27 cellular contexts compared by ENCODE assay signal in the genomic region with DNA sequence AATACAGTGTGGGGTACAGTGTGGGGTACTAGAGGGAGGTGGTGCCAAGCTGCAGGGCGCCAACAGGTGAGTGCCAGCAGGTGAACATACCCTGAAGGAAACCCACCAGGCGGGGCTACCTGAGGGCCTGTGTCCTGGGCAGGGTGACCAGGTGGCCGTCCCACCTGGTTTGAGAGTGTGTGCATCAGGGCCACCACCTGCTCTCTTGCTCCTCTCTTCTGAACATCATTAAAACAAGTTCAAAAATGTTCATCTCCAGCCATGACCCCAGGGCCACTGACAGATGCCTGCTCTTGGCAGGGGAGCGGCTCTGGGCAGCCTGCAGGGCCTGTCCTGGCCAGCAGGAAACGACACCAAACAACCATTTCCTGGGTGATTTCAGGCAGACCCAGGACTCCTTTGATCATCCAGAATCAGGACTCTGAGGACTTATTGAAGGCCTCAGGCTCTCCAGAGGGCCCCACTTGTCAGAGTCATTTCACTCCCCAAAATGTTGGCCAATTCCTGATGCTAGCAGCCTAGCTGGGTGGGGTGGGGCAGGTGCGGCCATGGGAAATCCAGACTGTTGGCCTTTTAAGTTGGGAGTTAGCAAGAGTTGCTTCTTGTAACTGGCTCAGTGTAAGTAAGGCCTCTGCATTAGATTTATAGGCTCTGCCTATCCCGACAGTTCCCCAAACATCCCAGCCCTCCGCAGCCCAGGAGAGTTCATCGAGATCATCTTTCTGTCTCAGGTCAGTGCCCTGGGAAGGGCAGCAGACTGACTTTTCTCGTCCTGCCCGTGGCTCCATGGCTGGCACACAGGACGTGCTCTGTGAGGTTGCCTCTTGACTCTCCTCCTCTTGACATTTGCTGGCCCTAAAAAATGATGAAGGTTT.
"Had no signal": no experiment of that assay in that cellular context is flagged by ENCODE, and none has a peak within 500 bp of the region (broad histone marks: within the 10 kb centered on the region; RNA-seq: fewer than 3 reads in every experiment).

No MANE protein-coding gene starts in this region.

- H3K27ac ChIP-seq: ascending aorta, esophagus muscularis mucosa, foreskin keratinocyte, heart left ventricle, lower lobe of right lung, ovary, skin epidermis, thyroid gland, upper lobe of right lung had no signal

- H3K4me1 Mint-ChIP-seq: activated naive CD8-positive, alpha-beta T cell treated with anti-CD3 and anti-CD28 coated beads for 36 hours had no signal

- H3K27me3 ChIP-seq: ascending aorta, esophagus muscularis mucosa, foreskin keratinocyte, heart left ventricle, ovary, thyroid gland, upper lobe of right lung had no signal

- H3K4me3 ChIP-seq: ascending aorta, esophagus muscularis mucosa, heart left ventricle, lower lobe of right lung, mucosa of descending colon, ovary, skin epidermis, thyroid gland, upper lobe of right lung had no signal

- H3K36me3 Mint-ChIP-seq: activated naive CD8-positive, alpha-beta T cell treated with anti-CD3 and anti-CD28 coated beads for 36 hours; brain had no signal

- H3K9me3 ChIP-seq: ascending aorta, esophagus muscularis mucosa, heart left ventricle, lower lobe of right lung, mucosa of descending colon, ovary, thyroid gland, upper lobe of right lung had no signal

- ATAC-seq: foreskin keratinocyte; heart left ventricle; left lobe of liver; lower lobe of right lung; mucosa of descending colon; sciatic nerve; stimulated activated naive CD8-positive, alpha-beta T cell treated with anti-CD3 and anti-CD28 coated beads, Interleukin-15, amount 100 ng/mL, for 72 hours; upper lobe of right lung had no signal

- H3K4me3 Mint-ChIP-seq: activated naive CD4-positive, alpha-beta T cell treated with anti-CD3 and anti-CD28 coated beads for 36 hours; activated naive CD8-positive, alpha-beta T cell treated with anti-CD3 and anti-CD28 coated beads for 36 hours; activated T-helper 1 cell treated with anti-CD3 and anti-CD28 coated beads, Interleukin-12 subunit alpha, Interleukin-12 subunit beta, Interleukin-2, Interleukin-4 antibody, amounts not matched to agents 30 ng/mL and 10 ng/mL and 1 ng/mL, durations not matched to agents 14 hours and 24 hours and 36 hours; brain; nephron; stimulated activated naive CD8-positive, alpha-beta T cell treated with anti-CD3 and anti-CD28 coated beads, Interleukin-15, amount 100 ng/mL, for 72 hours had no signal

- H3K36me3 ChIP-seq: ascending aorta, esophagus muscularis mucosa, heart left ventricle, lower lobe of right lung, ovary, thyroid gland, upper lobe of right lung had no signal

- DNase-seq: activated CD4-positive, alpha-beta T cell treated with anti-CD3 and anti-CD28 coated beads for 4 hours; activated effector memory CD4-positive, alpha-beta T cell treated with anti-CD3 and anti-CD28 coated beads, Interleukin-2, amount 50 U/mL, for 16 hours; activated naive CD4-positive, alpha-beta T cell treated with anti-CD3 and anti-CD28 coated beads for 36 hours; activated naive CD8-positive, alpha-beta T cell treated with anti-CD3 and anti-CD28 coated beads for 36 hours; activated T-cell treated with anti-CD3 and anti-CD28 coated beads, Interleukin-2, amount 50 U/mL, for 1 hour; foreskin keratinocyte; heart left ventricle; hypothalamus; lower lobe of right lung; mesendoderm; mucosa of descending colon; ovary; stimulated activated CD4-positive, alpha-beta T cell treated with anti-CD3 and anti-CD28 coated beads, Interleukin-12 subunit alpha, Interleukin-12 subunit beta, amount 100 ng/mL, for 4 hours; stimulated activated CD4-positive, alpha-beta T cell treated with anti-CD3 and anti-CD28 coated beads, Interleukin-4, amount 100 ng/mL, for 1 hour; stimulated activated naive CD8-positive, alpha-beta T cell treated with anti-CD3 and anti-CD28 coated beads, Interleukin-15, amount 100 ng/mL, for 72 hours; substantia nigra; thyroid gland; upper lobe of right lung had no signal

- H3K9me3 Mint-ChIP-seq: activated naive CD4-positive, alpha-beta T cell treated with anti-CD3 and anti-CD28 coated beads for 36 hours; activated naive CD8-positive, alpha-beta T cell treated with anti-CD3 and anti-CD28 coated beads for 36 hours; activated T-helper 1 cell treated with anti-CD3 and anti-CD28 coated beads, Interleukin-12 subunit alpha, Interleukin-12 subunit beta, Interleukin-2, Interleukin-4 antibody, amounts not matched to agents 30 ng/mL and 10 ng/mL and 1 ng/mL, durations not matched to agents 14 hours and 24 hours and 36 hours; nephron; stimulated activated naive CD8-positive, alpha-beta T cell treated with anti-CD3 and anti-CD28 coated beads, Interleukin-15, amount 100 ng/mL, for 72 hours had no signal

- H3K27ac Mint-ChIP-seq: activated naive CD4-positive, alpha-beta T cell treated with anti-CD3 and anti-CD28 coated beads for 36 hours; activated naive CD8-positive, alpha-beta T cell treated with anti-CD3 and anti-CD28 coated beads for 36 hours; activated T-helper 1 cell treated with anti-CD3 and anti-CD28 coated beads, Interleukin-12 subunit alpha, Interleukin-12 subunit beta, Interleukin-2, Interleukin-4 antibody, amounts not matched to agents 30 ng/mL and 10 ng/mL and 1 ng/mL, durations not matched to agents 14 hours and 24 hours and 36 hours; progenitor cell of endocrine pancreas; stimulated activated naive CD8-positive, alpha-beta T cell treated with anti-CD3 and anti-CD28 coated beads, Interleukin-15, amount 100 ng/mL, for 72 hours had no signal

- H3K4me1 ChIP-seq: ascending aorta, foreskin keratinocyte, lower lobe of right lung, upper lobe of right lung had no signal
